In genomic region chr11:4187055-4187988, GRCh38 we compare ENCODE assay signal across 8 cellular contexts.
DNase-seq lines count a peak whose midpoint lies in the region; ATAC-seq and TF ChIP-seq lines count a peak whose summit lies in the region.

No MANE protein-coding gene starts in this region.

- H3K27me3 Mint-ChIP-seq in activated CD4-positive, alpha-beta memory T cell treated with anti-CD3 and anti-CD28 coated beads, Interleukin-2, amount 10 ng/mL, durations not matched to agents 7 days and 5 days: peaks cover 6% of the 10 kb centered on the region

- peak overlapping the region; percentile 72 for H3K27ac ChIP-seq in C4-2B
- no peak overlapping the region for H3K27ac ChIP-seq in lower lobe of right lung

- no peaks in the 10 kb centered on the region for H3K36me3 Mint-ChIP-seq in activated CD4-positive, alpha-beta memory T cell treated with anti-CD3 and anti-CD28 coated beads, Interleukin-2, amount 10 ng/mL, durations not matched to agents 7 days and 5 days (ENCODE audit: low read depth)

- POLR2A ChIA-PET in activated CD4-positive, alpha-beta memory T cell treated with anti-CD3 and anti-CD28 coated beads, Interleukin-2, amount 10 ng/mL, durations not matched to agents 7 days and 5 days (lab: Charles Lee): interaction anchor here (0.9 to 1.5 kb wide), 2 partner anchors 28 to 206 kb away, joined by 3 to 4 read pairs; partner anchors contain the start of gene TRIM21

- H3K27me3 ChIP-seq in lower lobe of right lung (ENCODE audit: low read depth): no peaks in the 10 kb centered on the region

- intact Hi-C loops in lower lobe of right lung (cut with DNase I): no loop called here

- H3K9me3 ChIP-seq in lower lobe of right lung: no peaks in the 10 kb centered on the region

- DNase-seq in NCI-H748 (lab: John Stamatoyannopoulos, UW; ENCODE audit: unreplicated experiment): peak; percentile 90
- DNase-seq in activated CD4-positive, alpha-beta memory T cell treated with anti-CD3 and anti-CD28 coated beads, Interleukin-2, amount 10 ng/mL, durations not matched to agents 7 days and 5 days: peak; percentile 89
- DNase-seq in ecto neural progenitor cell (ENCODE audit: low spot score): peak; percentile 95
- DNase-seq in lower lobe of right lung: peak; percentile 92
- peak; percentile 67 to 87 for DNase-seq in stimulated activated CD4-positive, alpha-beta T cell treated with anti-CD3 and anti-CD28 coated beads, Interleukin-4, amount 100 ng/mL, for 4 hours

- no peak overlapping the region for H3K27ac Mint-ChIP-seq in activated CD4-positive, alpha-beta memory T cell treated with anti-CD3 and anti-CD28 coated beads, Interleukin-2, amount 10 ng/mL, durations not matched to agents 7 days and 5 days

- no peaks in the 10 kb centered on the region for H3K36me3 ChIP-seq in lower lobe of right lung

- ATAC-seq in GM19351 (IDR thresholded peaks at IDR 0.05; ENCODE audit: unreplicated experiment) (peak; percentile 96), HG03460 (IDR thresholded peaks at IDR 0.05; ENCODE audit: unreplicated experiment) (peak; percentile 92), lower lobe of right lung (peak; percentile 96 to 98)

- CTCF ChIA-PET in activated CD4-positive, alpha-beta memory T cell treated with anti-CD3 and anti-CD28 coated beads, Interleukin-2, amount 10 ng/mL, durations not matched to agents 7 days and 5 days (lab: Charles Lee): interaction anchor here (0.6 to 4.8 kb wide), 52 partner anchors 9 to 580 kb away, joined by 3 to 125 read pairs (median 4); partner anchors contain the start of genes OR51D1, OR52K1, OR52M1 and TRIM21

- H3K4me1 Mint-ChIP-seq in activated CD4-positive, alpha-beta memory T cell treated with anti-CD3 and anti-CD28 coated beads, Interleukin-2, amount 10 ng/mL, durations not matched to agents 7 days and 5 days: peaks cover 26% of the 10 kb centered on the region

- H3K9me3 Mint-ChIP-seq in activated CD4-positive, alpha-beta memory T cell treated with anti-CD3 and anti-CD28 coated beads, Interleukin-2, amount 10 ng/mL, durations not matched to agents 7 days and 5 days: no peaks in the 10 kb centered on the region

- TF ChIP-seq CTCF in C4-2B (conservative IDR thresholded peaks at IDR 0.05) (peak; percentile 94), lower lobe of right lung (IDR thresholded peaks at IDR 0.05) (peak; percentile 98)

- H3K4me3 Mint-ChIP-seq in activated CD4-positive, alpha-beta memory T cell treated with anti-CD3 and anti-CD28 coated beads, Interleukin-2, amount 10 ng/mL, durations not matched to agents 7 days and 5 days: peak overlapping the region; percentile 77

- peak overlapping the region; percentile 65 for H3K4me3 ChIP-seq in lower lobe of right lung

- peaks cover 10% of the 10 kb centered on the region for H3K4me1 ChIP-seq in lower lobe of right lung
